Comparison of ENCODE assay signal across 24 cellular contexts in the genomic region with DNA sequence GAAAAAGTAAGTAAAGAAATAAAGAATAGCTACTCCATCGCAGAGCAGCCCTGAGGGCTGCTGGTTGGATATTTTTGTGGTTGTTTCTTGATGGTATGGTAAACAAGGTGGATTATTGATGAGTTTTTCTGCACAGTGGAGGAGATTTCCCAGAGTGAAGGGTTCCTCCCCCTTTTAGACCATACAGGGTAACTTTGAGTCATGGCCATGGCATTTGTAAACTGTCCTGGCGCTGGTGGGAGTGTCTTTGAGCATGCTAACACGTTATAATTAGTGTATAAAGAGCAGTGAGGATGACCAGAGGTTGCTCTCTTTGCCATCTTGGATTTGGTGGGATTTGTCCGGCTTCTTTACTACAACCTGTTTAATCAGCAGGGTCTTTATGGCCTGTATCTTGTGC.
"Had no signal": no experiment of that assay in that cellular context is flagged by ENCODE, and none has a peak within 500 bp of the region (broad histone marks: within the 10 kb centered on the region; RNA-seq: fewer than 3 reads in every experiment).

No MANE protein-coding gene starts in this region.

- H3K36me3 Mint-ChIP-seq: mesothelial cell of epicardium had no signal

- DNase-seq: dorsolateral prefrontal cortex; effector CD4-positive, alpha-beta T cell; foreskin fibroblast; heart left ventricle; kidney; left lung; mesenchymal stem cell; mucosa of descending colon; naive B cell; stimulated activated CD4-positive, alpha-beta T cell treated with anti-CD3 and anti-CD28 coated beads, Interleukin-2, amount 100 ng/mL, for 24 hours; stimulated activated CD4-positive, alpha-beta T cell treated with anti-CD3 and anti-CD28 coated beads, Interleukin-4, amount 100 ng/mL, for 24 hours; stimulated activated naive CD4-positive, alpha-beta T cell treated with Interleukin-2 at 50 U/mL for 16 hours; stomach; thyroid gland; trophoblast cell had no signal

- H3K27ac Mint-ChIP-seq: mesothelial cell of epicardium; natural killer cell treated with Interleukin-12 subunit alpha and Interleukin-12 subunit beta and Interleukin-15 and Interleukin-18, amount 100 ng/mL, for 72 hours; neural progenitor cell; stimulated activated effector memory CD8-positive, alpha-beta T cell treated with anti-CD3 and anti-CD28 coated beads, Interleukin-12 subunit alpha, Interleukin-12 subunit beta, amount 100 ng/mL, for 72 hours had no signal

- H3K4me3 ChIP-seq: dorsolateral prefrontal cortex, gastroesophageal sphincter, heart left ventricle, hepatocyte, left lung, mucosa of descending colon, neural progenitor cell, prostate gland, right atrium auricular region, stomach, thyroid gland, vagina had no signal

- H3K27me3 Mint-ChIP-seq: naive B cell; natural killer cell treated with Interleukin-12 subunit alpha and Interleukin-12 subunit beta and Interleukin-15 and Interleukin-18, amount 100 ng/mL, for 72 hours had no signal

- H3K9me3 Mint-ChIP-seq: natural killer cell treated with Interleukin-12 subunit alpha and Interleukin-12 subunit beta and Interleukin-15 and Interleukin-18, amount 100 ng/mL, for 72 hours had no signal

- H3K4me1 Mint-ChIP-seq: naive B cell; neural progenitor cell; stimulated activated effector memory CD8-positive, alpha-beta T cell treated with anti-CD3 and anti-CD28 coated beads, Interleukin-12 subunit alpha, Interleukin-12 subunit beta, amount 100 ng/mL, for 72 hours had no signal

- H3K4me3 Mint-ChIP-seq: mesothelial cell of epicardium; naive B cell; natural killer cell treated with Interleukin-12 subunit alpha and Interleukin-12 subunit beta and Interleukin-15 and Interleukin-18, amount 100 ng/mL, for 72 hours; neural progenitor cell; stimulated activated effector memory CD8-positive, alpha-beta T cell treated with anti-CD3 and anti-CD28 coated beads, Interleukin-12 subunit alpha, Interleukin-12 subunit beta, amount 100 ng/mL, for 72 hours had no signal
